ENCODE assay signal across 8 cellular contexts in genomic region chr1:77282866-77283539, GRCh38. TPM values are rescaled to one million over a fixed set of nuclear protein-coding genes. Genes with fewer than 3 reads are reported as not detected.
DNase-seq lines count a peak whose midpoint lies in the region; ATAC-seq and TF ChIP-seq lines count a peak whose summit lies in the region.

No MANE protein-coding gene starts in this region.

- no peak for TF ChIP-seq CTCF in AG10803 (conservative IDR thresholded peaks at IDR 0.05; ENCODE audit: low read length)

- H3K4me1 ChIP-seq in iPS-15b (ENCODE audit: control insufficient read depth, insufficient read depth, low read length): peaks cover 7% of the 10 kb centered on the region

- H3K27ac ChIP-seq in skin epidermis: peak overlapping the region in 3 of 21 experiments; percentile 39 to 43 (median 43)

- no peaks in the 10 kb centered on the region for H3K9me3 ChIP-seq in MG63
- no peaks in the 10 kb centered on the region for H3K9me3 ChIP-seq in iPS-15b (ENCODE audit: control insufficient read depth, insufficient read depth, low read length)

- H3K4me3 ChIP-seq in AG10803 (ENCODE audit: low read length): peak overlapping the region; percentile 88
- H3K4me3 ChIP-seq in MG63: peak overlapping the region; percentile 65
- H3K4me3 ChIP-seq in iPS-15b (ENCODE audit: low read depth, low read length): peak overlapping the region; percentile 88
- H3K4me3 ChIP-seq in skin epidermis: peak overlapping the region; percentile 40 to 55 (median 48)

- ATAC-seq in HG02885 (IDR thresholded peaks at IDR 0.05; ENCODE audit: poor library complexity, unreplicated experiment): no peak
- no peak for ATAC-seq in GM18870 (IDR thresholded peaks at IDR 0.05; ENCODE audit: unreplicated experiment)
- no peak for ATAC-seq in HG03039 (IDR thresholded peaks at IDR 0.05; ENCODE audit: unreplicated experiment)

- no peaks in the 10 kb centered on the region for H3K36me3 ChIP-seq in MG63
- no peaks in the 10 kb centered on the region for H3K36me3 ChIP-seq in iPS-15b (ENCODE audit: control insufficient read depth, insufficient read depth, low read length)

- peak overlapping the region; percentile 49 for H3K9ac ChIP-seq in iPS-15b (ENCODE audit: low read depth, low read length)

- H3K27me3 ChIP-seq in MG63 (no peaks in the 10 kb centered on the region; the same call in 1 of the 2 replicates), iPS-15b (ENCODE audit: control insufficient read depth, insufficient read depth, low read length) (peaks cover 41% of the 10 kb centered on the region)

- no peak for DNase-seq in AG10803 (ENCODE audit: low read depth)
- DNase-seq in MG63: peak; percentile 2
- peak; percentile 41 for DNase-seq in activated naive CD4-positive, alpha-beta T cell treated with anti-CD3 and anti-CD28 coated beads, Interleukin-2, amount 50 U/mL, for 16 hours

RNA-seq across cellular contexts. Expression of gene AK5, which starts 1.2 kb away (rescaled TPM):
- 10.9 and 26.7 TPM in 2 replicates for total RNA-seq in MG63 (2014; rRNA removed; shearing (Covaris generic); ENCODE audit: low replicate concordance)
